1 cellular context compared by ENCODE assay signal in the genomic region with DNA sequence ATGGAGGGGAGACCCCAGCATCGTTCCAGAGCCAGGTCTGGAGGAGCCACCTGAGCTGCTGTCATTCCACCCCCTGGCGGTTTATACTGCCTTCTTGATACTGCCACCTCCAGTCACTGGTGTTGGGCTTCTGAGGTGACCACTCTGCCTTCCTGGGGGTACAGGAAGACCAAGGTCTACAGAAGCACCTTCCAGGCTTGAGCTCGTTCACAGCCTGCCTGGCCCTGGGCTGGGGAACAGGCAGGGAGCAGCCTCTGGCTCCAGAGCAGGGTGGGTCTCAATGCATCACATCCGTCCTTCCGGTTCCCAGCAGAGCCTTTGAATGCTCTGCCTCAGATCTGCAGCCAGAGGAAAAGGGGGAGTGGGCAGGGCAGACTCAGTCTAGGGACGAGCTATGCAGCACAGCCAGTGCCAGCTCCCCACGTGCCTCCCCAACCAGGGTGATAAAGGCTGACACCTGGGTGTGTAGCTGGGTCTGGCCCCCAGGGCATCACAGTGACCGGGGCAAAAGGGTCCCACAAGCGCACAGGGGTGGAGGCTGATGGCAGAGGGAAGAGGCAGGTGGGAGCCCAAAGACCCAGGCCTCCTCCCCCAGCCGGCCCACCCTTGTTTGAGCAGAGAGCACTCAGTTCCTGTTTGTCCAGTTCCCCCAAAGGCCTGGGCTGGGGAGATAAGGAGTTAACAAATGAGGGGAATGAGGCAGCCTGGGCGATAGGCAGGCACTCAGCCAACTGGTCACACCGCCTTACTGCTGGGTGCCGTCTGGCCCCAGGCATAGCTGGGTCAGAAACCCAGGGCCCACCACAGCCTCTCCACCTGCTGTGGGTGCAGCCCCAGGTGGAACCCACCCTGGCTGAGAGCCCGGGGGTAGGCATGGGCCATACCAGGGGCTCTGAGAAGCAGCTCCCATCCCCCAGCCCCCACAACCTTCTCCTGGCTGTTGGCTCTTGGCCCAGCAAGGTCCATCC.
TF ChIP-seq lines count a peak whose summit lies in the region.

No MANE protein-coding gene starts in this region.

TF ChIP-seq in K562, 482 proteins besides CTCF, POLR2A, EP300 and RAD21 (continued from another document and continues in another):
- TF ChIP-seq, protein P1, sequence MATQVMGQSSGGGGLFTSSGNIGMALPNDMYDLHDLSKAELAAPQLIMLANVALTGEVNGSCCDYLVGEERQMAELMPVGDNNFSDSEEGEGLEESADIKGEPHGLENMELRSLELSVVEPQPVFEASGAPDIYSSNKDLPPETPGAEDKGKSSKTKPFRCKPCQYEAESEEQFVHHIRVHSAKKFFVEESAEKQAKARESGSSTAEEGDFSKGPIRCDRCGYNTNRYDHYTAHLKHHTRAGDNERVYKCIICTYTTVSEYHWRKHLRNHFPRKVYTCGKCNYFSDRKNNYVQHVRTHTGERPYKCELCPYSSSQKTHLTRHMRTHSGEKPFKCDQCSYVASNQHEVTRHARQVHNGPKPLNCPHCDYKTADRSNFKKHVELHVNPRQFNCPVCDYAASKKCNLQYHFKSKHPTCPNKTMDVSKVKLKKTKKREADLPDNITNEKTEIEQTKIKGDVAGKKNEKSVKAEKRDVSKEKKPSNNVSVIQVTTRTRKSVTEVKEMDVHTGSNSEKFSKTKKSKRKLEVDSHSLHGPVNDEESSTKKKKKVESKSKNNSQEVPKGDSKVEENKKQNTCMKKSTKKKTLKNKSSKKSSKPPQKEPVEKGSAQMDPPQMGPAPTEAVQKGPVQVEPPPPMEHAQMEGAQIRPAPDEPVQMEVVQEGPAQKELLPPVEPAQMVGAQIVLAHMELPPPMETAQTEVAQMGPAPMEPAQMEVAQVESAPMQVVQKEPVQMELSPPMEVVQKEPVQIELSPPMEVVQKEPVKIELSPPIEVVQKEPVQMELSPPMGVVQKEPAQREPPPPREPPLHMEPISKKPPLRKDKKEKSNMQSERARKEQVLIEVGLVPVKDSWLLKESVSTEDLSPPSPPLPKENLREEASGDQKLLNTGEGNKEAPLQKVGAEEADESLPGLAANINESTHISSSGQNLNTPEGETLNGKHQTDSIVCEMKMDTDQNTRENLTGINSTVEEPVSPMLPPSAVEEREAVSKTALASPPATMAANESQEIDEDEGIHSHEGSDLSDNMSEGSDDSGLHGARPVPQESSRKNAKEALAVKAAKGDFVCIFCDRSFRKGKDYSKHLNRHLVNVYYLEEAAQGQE (CRISPR knock-in tag; IDR thresholded peaks at IDR 0.05; ENCODE audit: low read depth), result no peak
- no peak for TF ChIP-seq ZNF785 (CRISPR knock-in tag; IDR thresholded peaks at IDR 0.05)
- TF ChIP-seq MCM7 (IDR thresholded peaks at IDR 0.05), result no peak
- TF ChIP-seq, protein P2, sequence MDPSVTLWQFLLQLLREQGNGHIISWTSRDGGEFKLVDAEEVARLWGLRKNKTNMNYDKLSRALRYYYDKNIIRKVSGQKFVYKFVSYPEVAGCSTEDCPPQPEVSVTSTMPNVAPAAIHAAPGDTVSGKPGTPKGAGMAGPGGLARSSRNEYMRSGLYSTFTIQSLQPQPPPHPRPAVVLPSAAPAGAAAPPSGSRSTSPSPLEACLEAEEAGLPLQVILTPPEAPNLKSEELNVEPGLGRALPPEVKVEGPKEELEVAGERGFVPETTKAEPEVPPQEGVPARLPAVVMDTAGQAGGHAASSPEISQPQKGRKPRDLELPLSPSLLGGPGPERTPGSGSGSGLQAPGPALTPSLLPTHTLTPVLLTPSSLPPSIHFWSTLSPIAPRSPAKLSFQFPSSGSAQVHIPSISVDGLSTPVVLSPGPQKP (CRISPR knock-in tag; IDR thresholded peaks at IDR 0.05), result no peak
- TF ChIP-seq, protein P3, sequence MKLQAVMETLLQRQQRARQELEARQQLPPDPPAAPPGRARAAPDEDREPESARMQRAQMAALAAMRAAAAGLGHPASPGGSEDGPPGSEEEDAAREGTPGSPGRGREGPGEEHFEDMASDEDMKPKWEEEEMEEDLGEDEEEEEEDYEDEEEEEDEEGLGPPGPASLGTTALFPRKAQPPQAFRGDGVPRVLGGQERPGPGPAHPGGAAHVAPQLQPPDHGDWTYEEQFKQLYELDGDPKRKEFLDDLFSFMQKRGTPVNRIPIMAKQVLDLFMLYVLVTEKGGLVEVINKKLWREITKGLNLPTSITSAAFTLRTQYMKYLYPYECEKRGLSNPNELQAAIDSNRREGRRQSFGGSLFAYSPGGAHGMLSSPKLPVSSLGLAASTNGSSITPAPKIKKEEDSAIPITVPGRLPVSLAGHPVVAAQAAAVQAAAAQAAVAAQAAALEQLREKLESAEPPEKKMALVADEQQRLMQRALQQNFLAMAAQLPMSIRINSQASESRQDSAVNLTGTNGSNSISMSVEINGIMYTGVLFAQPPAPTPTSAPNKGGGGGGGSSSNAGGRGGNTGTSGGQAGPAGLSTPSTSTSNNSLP (IDR thresholded peaks at IDR 0.05; ENCODE audit: borderline replicate concordance, low read depth, low read length), result no peak
- TF ChIP-seq, protein P4, sequence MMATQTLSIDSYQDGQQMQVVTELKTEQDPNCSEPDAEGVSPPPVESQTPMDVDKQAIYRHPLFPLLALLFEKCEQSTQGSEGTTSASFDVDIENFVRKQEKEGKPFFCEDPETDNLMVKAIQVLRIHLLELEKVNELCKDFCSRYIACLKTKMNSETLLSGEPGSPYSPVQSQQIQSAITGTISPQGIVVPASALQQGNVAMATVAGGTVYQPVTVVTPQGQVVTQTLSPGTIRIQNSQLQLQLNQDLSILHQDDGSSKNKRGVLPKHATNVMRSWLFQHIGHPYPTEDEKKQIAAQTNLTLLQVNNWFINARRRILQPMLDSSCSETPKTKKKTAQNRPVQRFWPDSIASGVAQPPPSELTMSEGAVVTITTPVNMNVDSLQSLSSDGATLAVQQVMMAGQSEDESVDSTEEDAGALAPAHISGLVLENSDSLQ (IDR thresholded peaks at IDR 0.05), result 0 out of 2 replicates have a peak, but pooled peaks have one; percentile 11
- TF ChIP-seq, protein P5, sequence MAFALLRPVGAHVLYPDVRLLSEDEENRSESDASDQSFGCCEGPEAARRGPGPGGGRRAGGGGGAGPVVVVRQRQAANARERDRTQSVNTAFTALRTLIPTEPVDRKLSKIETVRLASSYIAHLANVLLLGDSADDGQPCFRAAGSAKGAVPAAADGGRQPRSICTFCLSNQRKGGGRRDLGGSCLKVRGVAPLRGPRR (CRISPR knock-in tag; IDR thresholded peaks at IDR 0.05), result no peak
- no peak for TF ChIP-seq HNRNPK (IDR thresholded peaks at IDR 0.05; ENCODE audit: low read depth, low read length, poor library complexity, severe bottlenecking)
- no peak for TF ChIP-seq SAFB2 (IDR thresholded peaks at IDR 0.05; ENCODE audit: borderline replicate concordance, low read depth, low read length, severe bottlenecking)
- peak; percentile 59; the same call in 1 of the 2 replicates for TF ChIP-seq GABPB1 (CRISPR knock-in tag; IDR thresholded peaks at IDR 0.05)
- TF ChIP-seq POLR2H (tag; IDR thresholded peaks at IDR 0.05; ENCODE audit: low read depth), result no peak
- no peak for TF ChIP-seq ZNF140 (CRISPR knock-in tag; IDR thresholded peaks at IDR 0.05)
- peak; percentile 94 for TF ChIP-seq TCF3 (CRISPR knock-in tag; IDR thresholded peaks at IDR 0.05)
- TF ChIP-seq MBD2 (IDR thresholded peaks at IDR 0.05; ENCODE audit: borderline replicate concordance, low read depth), result peak; percentile 76
- no peak for TF ChIP-seq ZNF165 (CRISPR knock-in tag; IDR thresholded peaks at IDR 0.05; ENCODE audit: borderline replicate concordance)
- no peak; a peak in 1 of 4 replicates for TF ChIP-seq NRF1 (conservative IDR thresholded peaks at IDR 0.05 in 1 of 2, IDR thresholded peaks at IDR 0.05 in 1 of 2)
- no peak for TF ChIP-seq ZNF124 (CRISPR knock-in tag; IDR thresholded peaks at IDR 0.05)
- no peak for TF ChIP-seq ZNF764 (CRISPR knock-in tag; IDR thresholded peaks at IDR 0.05; ENCODE audit: low read depth)
- no peak for TF ChIP-seq SRSF7 (optimal IDR thresholded peaks at IDR 0.05; ENCODE audit: low read depth, low read length)
- TF ChIP-seq, protein P6, sequence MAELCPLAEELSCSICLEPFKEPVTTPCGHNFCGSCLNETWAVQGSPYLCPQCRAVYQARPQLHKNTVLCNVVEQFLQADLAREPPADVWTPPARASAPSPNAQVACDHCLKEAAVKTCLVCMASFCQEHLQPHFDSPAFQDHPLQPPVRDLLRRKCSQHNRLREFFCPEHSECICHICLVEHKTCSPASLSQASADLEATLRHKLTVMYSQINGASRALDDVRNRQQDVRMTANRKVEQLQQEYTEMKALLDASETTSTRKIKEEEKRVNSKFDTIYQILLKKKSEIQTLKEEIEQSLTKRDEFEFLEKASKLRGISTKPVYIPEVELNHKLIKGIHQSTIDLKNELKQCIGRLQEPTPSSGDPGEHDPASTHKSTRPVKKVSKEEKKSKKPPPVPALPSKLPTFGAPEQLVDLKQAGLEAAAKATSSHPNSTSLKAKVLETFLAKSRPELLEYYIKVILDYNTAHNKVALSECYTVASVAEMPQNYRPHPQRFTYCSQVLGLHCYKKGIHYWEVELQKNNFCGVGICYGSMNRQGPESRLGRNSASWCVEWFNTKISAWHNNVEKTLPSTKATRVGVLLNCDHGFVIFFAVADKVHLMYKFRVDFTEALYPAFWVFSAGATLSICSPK (IDR thresholded peaks at IDR 0.05; ENCODE audit: borderline replicate concordance), result no peak
- TF ChIP-seq POLR3A (IDR thresholded peaks at IDR 0.05; ENCODE audit: borderline replicate concordance, extremely low read depth, insufficient read depth, insufficient read length), result no peak
- no peak for TF ChIP-seq SRSF9 (IDR thresholded peaks at IDR 0.05; ENCODE audit: borderline replicate concordance, low read depth, low read length)
- TF ChIP-seq ZFP30 (CRISPR knock-in tag; IDR thresholded peaks at IDR 0.05; ENCODE audit: borderline replicate concordance), result no peak
- TF ChIP-seq CBFA2T3 (IDR thresholded peaks at IDR 0.05), result peak; percentile 92
- no peak for TF ChIP-seq CBX1 (IDR thresholded peaks at IDR 0.05; ENCODE audit: low read depth)
- no peak for TF ChIP-seq HNRNPUL1 (IDR thresholded peaks at IDR 0.05; ENCODE audit: low read length)
- no peak for TF ChIP-seq ELF4 (CRISPR knock-in tag; IDR thresholded peaks at IDR 0.05)
- TF ChIP-seq, protein P7, sequence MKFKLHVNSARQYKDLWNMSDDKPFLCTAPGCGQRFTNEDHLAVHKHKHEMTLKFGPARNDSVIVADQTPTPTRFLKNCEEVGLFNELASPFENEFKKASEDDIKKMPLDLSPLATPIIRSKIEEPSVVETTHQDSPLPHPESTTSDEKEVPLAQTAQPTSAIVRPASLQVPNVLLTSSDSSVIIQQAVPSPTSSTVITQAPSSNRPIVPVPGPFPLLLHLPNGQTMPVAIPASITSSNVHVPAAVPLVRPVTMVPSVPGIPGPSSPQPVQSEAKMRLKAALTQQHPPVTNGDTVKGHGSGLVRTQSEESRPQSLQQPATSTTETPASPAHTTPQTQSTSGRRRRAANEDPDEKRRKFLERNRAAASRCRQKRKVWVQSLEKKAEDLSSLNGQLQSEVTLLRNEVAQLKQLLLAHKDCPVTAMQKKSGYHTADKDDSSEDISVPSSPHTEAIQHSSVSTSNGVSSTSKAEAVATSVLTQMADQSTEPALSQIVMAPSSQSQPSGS (CRISPR knock-in tag; IDR thresholded peaks at IDR 0.05), result no peak
- no peak for TF ChIP-seq EHMT2 (IDR thresholded peaks at IDR 0.05)
- TF ChIP-seq NBN (IDR thresholded peaks at IDR 0.05; ENCODE audit: low read depth), result no peak
- TF ChIP-seq, protein P8, sequence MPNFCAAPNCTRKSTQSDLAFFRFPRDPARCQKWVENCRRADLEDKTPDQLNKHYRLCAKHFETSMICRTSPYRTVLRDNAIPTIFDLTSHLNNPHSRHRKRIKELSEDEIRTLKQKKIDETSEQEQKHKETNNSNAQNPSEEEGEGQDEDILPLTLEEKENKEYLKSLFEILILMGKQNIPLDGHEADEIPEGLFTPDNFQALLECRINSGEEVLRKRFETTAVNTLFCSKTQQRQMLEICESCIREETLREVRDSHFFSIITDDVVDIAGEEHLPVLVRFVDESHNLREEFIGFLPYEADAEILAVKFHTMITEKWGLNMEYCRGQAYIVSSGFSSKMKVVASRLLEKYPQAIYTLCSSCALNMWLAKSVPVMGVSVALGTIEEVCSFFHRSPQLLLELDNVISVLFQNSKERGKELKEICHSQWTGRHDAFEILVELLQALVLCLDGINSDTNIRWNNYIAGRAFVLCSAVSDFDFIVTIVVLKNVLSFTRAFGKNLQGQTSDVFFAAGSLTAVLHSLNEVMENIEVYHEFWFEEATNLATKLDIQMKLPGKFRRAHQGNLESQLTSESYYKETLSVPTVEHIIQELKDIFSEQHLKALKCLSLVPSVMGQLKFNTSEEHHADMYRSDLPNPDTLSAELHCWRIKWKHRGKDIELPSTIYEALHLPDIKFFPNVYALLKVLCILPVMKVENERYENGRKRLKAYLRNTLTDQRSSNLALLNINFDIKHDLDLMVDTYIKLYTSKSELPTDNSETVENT (CRISPR knock-in tag; IDR thresholded peaks at IDR 0.05), result no peak
- TF ChIP-seq ZNF239 (CRISPR knock-in tag; IDR thresholded peaks at IDR 0.05), result no peak
- TF ChIP-seq HDAC1 (IDR thresholded peaks at IDR 0.05), result peak in 1 of 2 experiments; percentile 58; a peak in 1 of 4 replicates
- no peak for TF ChIP-seq ZNF354B (CRISPR knock-in tag; IDR thresholded peaks at IDR 0.05)
- no peak for TF ChIP-seq CBX8 (IDR thresholded peaks at IDR 0.05; ENCODE audit: borderline replicate concordance, extremely low read depth, low read depth, low read length, poor library complexity, severe bottlenecking)
- no peak for TF ChIP-seq PPARD (CRISPR knock-in tag; IDR thresholded peaks at IDR 0.05)
- no peak for TF ChIP-seq RFX7 (CRISPR knock-in tag; IDR thresholded peaks at IDR 0.05)
- TF ChIP-seq JUN (IDR thresholded peaks at IDR 0.05; ENCODE audit: borderline replicate concordance, low read depth, low read length), result no peak
- no peak for TF ChIP-seq JUN (CRISPR knock-in tag; IDR thresholded peaks at IDR 0.05; ENCODE audit: borderline replicate concordance)
- TF ChIP-seq RBM22 (IDR thresholded peaks at IDR 0.05; ENCODE audit: low read depth, low read length, poor library complexity, severe bottlenecking), result no peak
- TF ChIP-seq SREBF2 (CRISPR knock-in tag; IDR thresholded peaks at IDR 0.05), result no peak
- no peak for TF ChIP-seq OTX1 (CRISPR knock-in tag; IDR thresholded peaks at IDR 0.05)
- TF ChIP-seq SMARCE1 (IDR thresholded peaks at IDR 0.05), result peak; percentile 86
- no peak for TF ChIP-seq CSDE1 (IDR thresholded peaks at IDR 0.05)
- TF ChIP-seq, protein P9, sequence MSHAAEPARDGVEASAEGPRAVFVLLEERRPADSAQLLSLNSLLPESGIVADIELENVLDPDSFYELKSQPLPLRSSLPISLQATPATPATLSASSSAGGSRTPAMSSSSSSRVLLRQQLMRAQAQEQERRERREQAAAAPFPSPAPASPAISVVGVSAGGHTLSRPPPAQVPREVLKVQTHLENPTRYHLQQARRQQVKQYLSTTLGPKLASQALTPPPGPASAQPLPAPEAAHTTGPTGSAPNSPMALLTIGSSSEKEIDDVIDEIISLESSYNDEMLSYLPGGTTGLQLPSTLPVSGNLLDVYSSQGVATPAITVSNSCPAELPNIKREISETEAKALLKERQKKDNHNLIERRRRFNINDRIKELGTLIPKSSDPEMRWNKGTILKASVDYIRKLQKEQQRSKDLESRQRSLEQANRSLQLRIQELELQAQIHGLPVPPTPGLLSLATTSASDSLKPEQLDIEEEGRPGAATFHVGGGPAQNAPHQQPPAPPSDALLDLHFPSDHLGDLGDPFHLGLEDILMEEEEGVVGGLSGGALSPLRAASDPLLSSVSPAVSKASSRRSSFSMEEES (CRISPR knock-in tag; IDR thresholded peaks at IDR 0.05), result no peak
- no peak for TF ChIP-seq CXXC5 (CRISPR knock-in tag; IDR thresholded peaks at IDR 0.05)
